17 cellular contexts compared by ENCODE assay signal in the genomic region with DNA sequence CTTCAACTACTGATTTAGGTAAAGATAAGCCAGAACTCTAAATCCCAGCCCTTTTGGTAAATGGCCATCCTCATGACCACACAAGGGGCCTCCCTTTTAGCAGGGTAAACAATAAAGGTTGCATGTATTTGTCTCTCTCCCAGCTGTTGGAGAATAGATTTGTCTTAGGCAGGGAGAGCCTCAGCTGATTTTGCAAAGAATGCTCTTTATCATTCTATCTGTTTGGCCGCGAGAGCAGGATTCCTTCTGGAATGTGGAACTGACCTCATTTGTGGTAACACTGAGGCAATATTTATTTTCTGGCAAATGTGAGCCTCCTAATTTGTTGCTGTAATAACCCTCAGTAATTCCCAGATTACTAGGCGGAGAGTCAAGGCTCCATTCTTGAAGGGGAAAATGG. TPM values are rescaled to one million over a fixed set of nuclear protein-coding genes. Genes with fewer than 3 reads are reported as not detected.
DNase-seq lines count a peak whose midpoint lies in the region; ATAC-seq and TF ChIP-seq lines count a peak whose summit lies in the region.
"Had no signal": no experiment of that assay in that cellular context is flagged by ENCODE, and none has a peak within 500 bp of the region (broad histone marks: within the 10 kb centered on the region; RNA-seq: fewer than 3 reads in every experiment).

No MANE protein-coding gene starts in this region.

- no peak overlapping the region for H3K4ac ChIP-seq in mesenchymal stem cell (ENCODE audit: low read depth in 1 of 2, low read length in 2 of 2)

- H3K27me3 ChIP-seq in mesenchymal stem cell (ENCODE audit: control insufficient read depth in 1 of 2, insufficient read depth in 1 of 2, low read length in 2 of 2), result no peaks in the 10 kb centered on the region
- H3K27me3 ChIP-seq in GM23338 (ENCODE audit: insufficient read depth), result no peaks in the 10 kb centered on the region
- H3K27me3 ChIP-seq: heart right ventricle, right lobe of liver had no signal

- H3K4me1 ChIP-seq in mesenchymal stem cell (ENCODE audit: control insufficient read depth, insufficient read depth, low read depth, low read length) (no peaks in the 10 kb centered on the region), GM23338 (ENCODE audit: insufficient read depth) (no peaks in the 10 kb centered on the region)
- H3K4me1 ChIP-seq: A549, right lobe of liver had no signal

- no peak overlapping the region for H4K8ac ChIP-seq in mesenchymal stem cell (ENCODE audit: low read length)

- no peak overlapping the region for H3K18ac ChIP-seq in mesenchymal stem cell (ENCODE audit: low read depth in 1 of 2, low read length in 2 of 2)

- H3K79me1 ChIP-seq in mesenchymal stem cell (replicated peaks; ENCODE audit: low read length, poor library complexity, severe bottlenecking), result no peaks in the 10 kb centered on the region

- no peak overlapping the region for H2BK5ac ChIP-seq in mesenchymal stem cell (ENCODE audit: low read depth, low read length, poor library complexity, severe bottlenecking)

- H3K27ac ChIP-seq in mesenchymal stem cell (ENCODE audit: low read length, poor library complexity, severe bottlenecking) (no peak overlapping the region), GM23338 (ENCODE audit: low read depth) (no peak overlapping the region)
- H3K27ac ChIP-seq: A549, heart right ventricle had no signal

- no peaks in the 10 kb centered on the region for H3K27me3 Mint-ChIP-seq in GM23338 (ENCODE audit: insufficient read depth, low read depth, poor library complexity)
- H3K27me3 Mint-ChIP-seq: activated CD8-positive, alpha-beta T cell treated with anti-CD3 and anti-CD28 coated beads for 36 hours; stimulated activated naive CD8-positive, alpha-beta T cell treated with anti-CD3 and anti-CD28 coated beads, Interleukin-15, Interleukin-2, amounts not matched to agents 100 ng/mL and 50 ng/mL, for 24 hours had no signal

- H2BK120ac ChIP-seq in mesenchymal stem cell (ENCODE audit: low read depth, low read length), result no peak overlapping the region

- no peak overlapping the region for H3K4me3 Mint-ChIP-seq in GM23338
- H3K4me3 Mint-ChIP-seq: activated CD8-positive, alpha-beta T cell treated with anti-CD3 and anti-CD28 coated beads for 36 hours; nephron; stimulated activated naive CD8-positive, alpha-beta T cell treated with anti-CD3 and anti-CD28 coated beads, Interleukin-15, Interleukin-2, amounts not matched to agents 100 ng/mL and 50 ng/mL, for 24 hours had no signal

- H2AFZ ChIP-seq in mesenchymal stem cell (ENCODE audit: low read depth, low read length) (no peak overlapping the region), GM23338 (no peak overlapping the region)

- no peak overlapping the region for H3K14ac ChIP-seq in mesenchymal stem cell (ENCODE audit: low read length in 2 of 2)

- H3K4me2 ChIP-seq in mesenchymal stem cell (ENCODE audit: low read length, poor library complexity, severe bottlenecking) (no peak overlapping the region), GM23338 (no peak overlapping the region)
- H3K4me2 ChIP-seq: A549 had no signal

- no peaks in the 10 kb centered on the region for H3K79me2 ChIP-seq in GM23338 (replicated peaks; ENCODE audit: insufficient read depth)

- no peaks in the 10 kb centered on the region for H3K9me3 ChIP-seq in mesenchymal stem cell (ENCODE audit: control insufficient read depth, low read length)
- H3K9me3 ChIP-seq: heart right ventricle, right lobe of liver had no signal

- H4K20me1 ChIP-seq in GM23338 (replicated peaks; ENCODE audit: insufficient read depth), result no peaks in the 10 kb centered on the region

- H3K36me3 Mint-ChIP-seq in GM23338 (ENCODE audit: low read depth), result peaks cover 26% of the 10 kb centered on the region

- intact Hi-C loops in Right ventricle myocardium superior (cut with DNase I), result no loop called here
- intact Hi-C loops in cardiac septum (cut with DNase I), result no loop called here

- no peak overlapping the region for H3K27ac Mint-ChIP-seq in GM23338
- H3K27ac Mint-ChIP-seq: activated CD8-positive, alpha-beta T cell treated with anti-CD3 and anti-CD28 coated beads for 36 hours; stimulated activated naive CD8-positive, alpha-beta T cell treated with anti-CD3 and anti-CD28 coated beads, Interleukin-15, Interleukin-2, amounts not matched to agents 100 ng/mL and 50 ng/mL, for 24 hours had no signal

- H3K9me2 ChIP-seq in GM23338 (ENCODE audit: insufficient read depth), result no peaks in the 10 kb centered on the region

- WGBS in mesenchymal stem cell, result 50% methylated on average over 3 of the region's 3 CpGs

- H3K23ac ChIP-seq in mesenchymal stem cell (ENCODE audit: low read length in 2 of 2), result no peak overlapping the region

- H3F3A ChIP-seq in GM23338 (replicated peaks; ENCODE audit: low read depth), result no peaks in the 10 kb centered on the region

- peak; percentile 49 for ATAC-seq in Right ventricle myocardium superior (ENCODE audit: poor library complexity)
- ATAC-seq in GM23338, result no peak
- no peak for ATAC-seq in GM18502 (IDR thresholded peaks at IDR 0.05; ENCODE audit: poor library complexity, unreplicated experiment)
- ATAC-seq: A549; activated CD8-positive, alpha-beta T cell treated with anti-CD3 and anti-CD28 coated beads for 36 hours had no signal

- H4K91ac ChIP-seq in mesenchymal stem cell (ENCODE audit: low read length), result no peak overlapping the region

- no peak overlapping the region for H3K4me3 ChIP-seq in cardiac fibroblast (replicated peaks in 1 of 2; ENCODE audit: low read depth in 2 of 2, low read length in 2 of 2)
- H3K4me3 ChIP-seq in mesenchymal stem cell (ENCODE audit: insufficient read depth in 1 of 2, low read depth in 1 of 2, low read length in 2 of 2), result no peak overlapping the region
- H3K4me3 ChIP-seq in GM23338, result no peak overlapping the region
- H3K4me3 ChIP-seq: A549, heart right ventricle, right lobe of liver had no signal

- no peak overlapping the region for H2BK12ac ChIP-seq in mesenchymal stem cell (ENCODE audit: low read length in 2 of 2)

- no peak overlapping the region for H2BK15ac ChIP-seq in mesenchymal stem cell (ENCODE audit: low read depth, poor library complexity, severe bottlenecking)

- H3K9me3 Mint-ChIP-seq in GM23338, result peaks cover 13% of the 10 kb centered on the region; the same call in 2 of the 3 replicates

- no peaks in the 10 kb centered on the region for H3K4me1 Mint-ChIP-seq in GM23338
- H3K4me1 Mint-ChIP-seq: nephron had no signal

- H3K36me3 ChIP-seq in mesenchymal stem cell (ENCODE audit: control insufficient read depth in 1 of 2, insufficient read depth in 2 of 2, low read depth in 1 of 2, low read length in 2 of 2) (peaks cover 19 to 55% of the 10 kb centered on the region in 2 experiments), GM23338 (ENCODE audit: insufficient read depth) (0 out of 2 replicates have a peak, but pooled peaks cover under 1% of the 10 kb centered on the region)

- H2AK5ac ChIP-seq in mesenchymal stem cell (ENCODE audit: low read length, severe bottlenecking), result no peak overlapping the region

- H3K9ac ChIP-seq in mesenchymal stem cell (ENCODE audit: low read length), result peak overlapping the region; percentile 11

- DNase-seq in Right ventricle myocardium superior (no peak), cardiac septum (ENCODE audit: low spot score) (no peak), cardiac fibroblast (ENCODE audit: low read depth in 2 of 2) (peak; percentile 55 to 85), mesenchymal stem cell (peak; percentile 94), NCI-H82 (lab: John Stamatoyannopoulos, UW) (no peak), GM23338 (ENCODE audit: low spot score) (no peak), globus pallidus (ENCODE audit: low spot score) (no peak)
- DNase-seq: activated CD8-positive, alpha-beta T cell treated with anti-CD3 and anti-CD28 coated beads for 36 hours; heart right ventricle; NCI-H1105; NCI-H2227 treated with DMSO at 0.1 percent for 48 hours; right lobe of liver had no signal

- TF ChIP-seq CTCF in cardiac fibroblast (IDR thresholded peaks at IDR 0.05; ENCODE audit: low read depth, low read length) (no peak), GM23338 (conservative IDR thresholded peaks at IDR 0.05; ENCODE audit: low read depth in 2 of 2) (no peak)

TF ChIP-seq in GM23338, 12 proteins besides CTCF, POLR2A, EP300 and RAD21 (continues in another document):
- no peak for TF ChIP-seq NANOG (IDR thresholded peaks at IDR 0.05; ENCODE audit: borderline replicate concordance)
- TF ChIP-seq, protein P1, sequence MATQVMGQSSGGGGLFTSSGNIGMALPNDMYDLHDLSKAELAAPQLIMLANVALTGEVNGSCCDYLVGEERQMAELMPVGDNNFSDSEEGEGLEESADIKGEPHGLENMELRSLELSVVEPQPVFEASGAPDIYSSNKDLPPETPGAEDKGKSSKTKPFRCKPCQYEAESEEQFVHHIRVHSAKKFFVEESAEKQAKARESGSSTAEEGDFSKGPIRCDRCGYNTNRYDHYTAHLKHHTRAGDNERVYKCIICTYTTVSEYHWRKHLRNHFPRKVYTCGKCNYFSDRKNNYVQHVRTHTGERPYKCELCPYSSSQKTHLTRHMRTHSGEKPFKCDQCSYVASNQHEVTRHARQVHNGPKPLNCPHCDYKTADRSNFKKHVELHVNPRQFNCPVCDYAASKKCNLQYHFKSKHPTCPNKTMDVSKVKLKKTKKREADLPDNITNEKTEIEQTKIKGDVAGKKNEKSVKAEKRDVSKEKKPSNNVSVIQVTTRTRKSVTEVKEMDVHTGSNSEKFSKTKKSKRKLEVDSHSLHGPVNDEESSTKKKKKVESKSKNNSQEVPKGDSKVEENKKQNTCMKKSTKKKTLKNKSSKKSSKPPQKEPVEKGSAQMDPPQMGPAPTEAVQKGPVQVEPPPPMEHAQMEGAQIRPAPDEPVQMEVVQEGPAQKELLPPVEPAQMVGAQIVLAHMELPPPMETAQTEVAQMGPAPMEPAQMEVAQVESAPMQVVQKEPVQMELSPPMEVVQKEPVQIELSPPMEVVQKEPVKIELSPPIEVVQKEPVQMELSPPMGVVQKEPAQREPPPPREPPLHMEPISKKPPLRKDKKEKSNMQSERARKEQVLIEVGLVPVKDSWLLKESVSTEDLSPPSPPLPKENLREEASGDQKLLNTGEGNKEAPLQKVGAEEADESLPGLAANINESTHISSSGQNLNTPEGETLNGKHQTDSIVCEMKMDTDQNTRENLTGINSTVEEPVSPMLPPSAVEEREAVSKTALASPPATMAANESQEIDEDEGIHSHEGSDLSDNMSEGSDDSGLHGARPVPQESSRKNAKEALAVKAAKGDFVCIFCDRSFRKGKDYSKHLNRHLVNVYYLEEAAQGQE (IDR thresholded peaks at IDR 0.05; ENCODE audit: unreplicated experiment), result no peak
- no peak for TF ChIP-seq ZNF331 (CRISPR knock-in tag; IDR thresholded peaks at IDR 0.05; ENCODE audit: low read depth)
- no peak for TF ChIP-seq JUNB (IDR thresholded peaks at IDR 0.05; ENCODE audit: unreplicated experiment)

RNA-seq across cellular contexts. Expression of gene PTS, which starts 15.3 kb away (rescaled TPM):
- total RNA-seq in Right ventricle myocardium superior (28.7 TPM), cardiac septum (33.0 TPM)
- 76.4 TPM for polyA plus RNA-seq in mesenchymal stem cell (2013, experiment 1 of 2)
- polyA plus RNA-seq in mesenchymal stem cell (2013, experiment 2 of 2), result 83.4 TPM
- total RNA-seq in GM23338 (2014; rRNA removed; shearing (Covaris generic)), result 19.9 and 29.1 TPM in 2 replicates
- 85.5 and 103 TPM in 2 replicates for polyA plus RNA-seq in GM23338 (2016; fragmentation: Nextera tagmentation; extraction: Ambion mirVana)

RNA-seq across cellular contexts. Expression of gene PLET1, which starts 19.2 kb away (rescaled TPM):
- not detected for total RNA-seq in Right ventricle myocardium superior
- not detected for total RNA-seq in cardiac septum
- not detected for polyA plus RNA-seq in mesenchymal stem cell (2013, experiment 1 of 2)
- polyA plus RNA-seq in mesenchymal stem cell (2013, experiment 2 of 2), result not detected
- not detected in 2 replicates for total RNA-seq in GM23338 (2014; rRNA removed; shearing (Covaris generic))
- polyA plus RNA-seq in GM23338 (2016; fragmentation: Nextera tagmentation; extraction: Ambion mirVana), result not detected in 2 replicates
- total RNA-seq: activated CD8-positive, alpha-beta T cell treated with anti-CD3 and anti-CD28 coated beads for 36 hours; bronchial epithelial cell; heart right ventricle; right lobe of liver had no signal
- polyA plus RNA-seq: A549, heart right ventricle had no signal

Comparison
In these comparisons a context has a peak if more than half of its experiments do, and no peak if none do; other contexts are left out.
1. DNase-seq: peak in cardiac fibroblast (2 of 2) and mesenchymal stem cell (single experiment); none in Right ventricle myocardium superior (single experiment), cardiac septum (single experiment), NCI-H82 (single experiment), GM23338 (single experiment) and globus pallidus (single experiment).